Comparison of ENCODE assay signal across 8 cellular contexts in the genomic region with DNA sequence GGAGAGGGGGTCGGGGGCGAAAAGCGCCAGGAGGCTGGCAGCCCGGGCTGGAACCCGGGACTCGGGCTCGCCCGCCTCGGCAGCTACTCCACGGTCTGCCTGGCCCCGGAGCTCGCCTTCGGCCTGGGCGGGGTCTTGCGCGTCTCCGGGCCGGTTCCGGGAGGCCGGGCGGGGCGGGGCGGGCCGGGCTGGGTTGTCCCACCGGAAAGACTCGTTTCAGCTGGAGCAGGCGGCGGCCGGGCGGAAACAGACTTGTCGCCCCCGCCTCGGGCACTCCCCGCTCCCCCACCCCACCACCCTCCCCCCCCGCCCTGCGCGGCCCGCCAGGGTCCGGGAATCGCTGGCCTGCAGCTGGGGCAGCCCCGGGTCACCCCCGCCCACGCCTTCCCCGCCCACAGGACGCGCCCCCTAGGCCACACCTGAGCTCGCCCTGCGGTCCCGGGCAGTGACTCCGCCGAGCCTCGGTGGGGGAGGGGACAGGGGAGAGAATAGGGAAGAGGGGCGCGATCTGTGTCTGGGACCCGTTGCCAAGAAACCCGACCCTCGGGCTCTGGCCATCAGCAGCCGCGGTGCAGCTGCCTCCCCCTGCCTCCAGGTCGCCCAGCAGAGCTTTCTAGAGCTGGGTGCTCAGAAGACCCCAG.
A peak's percentile ranks its signal among the peaks of the same experiment; 100 is the strongest.
DNase-seq lines count a peak whose midpoint lies in the region; ATAC-seq and TF ChIP-seq lines count a peak whose summit lies in the region.

No MANE protein-coding gene starts in this region.

- peak overlapping the region; percentile 50 for H2AK5ac ChIP-seq in neuronal stem cell (ENCODE audit: low read depth, low read length)

- H3K27ac ChIP-seq in C4-2B = peak overlapping the region; percentile 85
- peak overlapping the region; percentile 3 for H3K27ac ChIP-seq in foreskin keratinocyte
- no peak overlapping the region for H3K27ac ChIP-seq in neuronal stem cell (replicated peaks; ENCODE audit: low read length)

- H3K27ac Mint-ChIP-seq in T-helper 17 cell = no peak overlapping the region

- peaks cover 45% of the 10 kb centered on the region for H3K27me3 Mint-ChIP-seq in T-helper 17 cell

- H3K18ac ChIP-seq in neuronal stem cell (ENCODE audit: low read length) = peak overlapping the region; percentile 93

- no peaks in the 10 kb centered on the region for H3K36me3 Mint-ChIP-seq in T-helper 17 cell (ENCODE audit: low read depth)

- TF ChIP-seq CTCF in C4-2B (conservative IDR thresholded peaks at IDR 0.05) (no peak), foreskin keratinocyte (conservative IDR thresholded peaks at IDR 0.05) (no peak)

- peak overlapping the region; percentile 68 for H2BK120ac ChIP-seq in neuronal stem cell (ENCODE audit: low read depth, low read length)

- no peak overlapping the region for H4K8ac ChIP-seq in neuronal stem cell (ENCODE audit: low read depth, low read length)

- H3K4me1 ChIP-seq in foreskin keratinocyte (no peaks in the 10 kb centered on the region), neuronal stem cell (ENCODE audit: control insufficient read depth in 2 of 2, insufficient read depth in 1 of 2, low read depth in 1 of 2, low read length in 2 of 2) (peaks cover 6 to 8% of the 10 kb centered on the region in 2 donors)

- H2AFZ ChIP-seq in neuronal stem cell (ENCODE audit: low read length) = peak overlapping the region; percentile 91

- no peak overlapping the region for H4K91ac ChIP-seq in neuronal stem cell (ENCODE audit: low read depth, low read length, poor library complexity)

- ATAC-seq in T-helper 17 cell (peak; percentile 28), foreskin keratinocyte (peak; percentile 58)

- H2BK5ac ChIP-seq in neuronal stem cell (ENCODE audit: low read length) = no peak overlapping the region

- peak overlapping the region; percentile 83 for H3K9ac ChIP-seq in neuronal stem cell (ENCODE audit: low read depth, low read length, poor library complexity)

- peak overlapping the region; percentile 80 for H3K4me3 Mint-ChIP-seq in T-helper 17 cell

- no peaks in the 10 kb centered on the region for H3K36me3 ChIP-seq in neuronal stem cell (replicated peaks in 1 of 2; ENCODE audit: control insufficient read depth in 2 of 2, insufficient read depth in 2 of 2, low read length in 2 of 2)

- peak overlapping the region; percentile 93 for H2BK15ac ChIP-seq in neuronal stem cell (ENCODE audit: low read length)

- WGBS in neuronal stem cell (ENCODE audit: extremely low coverage in 2 of 2, insufficient read length in 2 of 2, insufficient replicate concordance in 1 of 2), 2 donors = no CpG with 5 or more reads among the region's 60 CpGs

- H3K4me1 Mint-ChIP-seq in T-helper 17 cell = peaks cover 4% of the 10 kb centered on the region

- no peak overlapping the region for H3K4ac ChIP-seq in neuronal stem cell (ENCODE audit: low read length)

- DNase-seq in T-helper 17 cell = no peak
- DNase-seq in foreskin keratinocyte = peak in 1 of 2 donors; percentile 25
- peak; percentile 63 for DNase-seq in neuronal stem cell (ENCODE audit: low spot score)
- DNase-seq in CD1c-positive myeloid dendritic cell (ENCODE audit: extremely low spot score) = no peak
- DNase-seq in SKM-1 treated with dmso at 0.1 percent for 144 hours (lab: John Stamatoyannopoulos, UW; ENCODE audit: unreplicated experiment) = no peak
- DNase-seq in effector CD4-positive, alpha-beta T cell = no peak
- DNase-seq in NCI-H524 (lab: John Stamatoyannopoulos, UW) = no peak

- peak overlapping the region; percentile 70 for H3K23ac ChIP-seq in neuronal stem cell (ENCODE audit: low read depth, low read length, poor library complexity)

- H2BK12ac ChIP-seq in neuronal stem cell (ENCODE audit: low read length) = peak overlapping the region; percentile 93

- H3K4me2 ChIP-seq in neuronal stem cell (ENCODE audit: insufficient read depth, low read length, poor library complexity, severe bottlenecking) = peak overlapping the region; percentile 89

- H3K27me3 ChIP-seq in foreskin keratinocyte (no peaks in the 10 kb centered on the region), neuronal stem cell (ENCODE audit: control insufficient read depth in 3 of 3, insufficient read depth in 3 of 3, low read depth in 1 of 3, low read length in 3 of 3) (peaks cover 8 to 49% (median 34%) of the 10 kb centered on the region in 3 experiments)

- H3K4me3 ChIP-seq in neuronal stem cell (ENCODE audit: low read length in 2 of 2) = peak overlapping the region; percentile 25 to 81

- H3K9me3 ChIP-seq in T-helper 17 cell (ENCODE audit: control insufficient read depth, low read length, poor library complexity, severe bottlenecking) = no peaks in the 10 kb centered on the region
- H3K9me3 ChIP-seq in neuronal stem cell (replicated peaks in 1 of 2; ENCODE audit: control insufficient read depth in 2 of 2, insufficient read depth in 1 of 2, low read depth in 1 of 2, low read length in 2 of 2) = peaks cover 0 to 4% of the 10 kb centered on the region in 2 donors

- peak overlapping the region; percentile 31 for H3K14ac ChIP-seq in neuronal stem cell (ENCODE audit: low read length)

- no peaks in the 10 kb centered on the region for H3K79me1 ChIP-seq in neuronal stem cell (ENCODE audit: low read depth, low read length)
